In the genomic region with DNA sequence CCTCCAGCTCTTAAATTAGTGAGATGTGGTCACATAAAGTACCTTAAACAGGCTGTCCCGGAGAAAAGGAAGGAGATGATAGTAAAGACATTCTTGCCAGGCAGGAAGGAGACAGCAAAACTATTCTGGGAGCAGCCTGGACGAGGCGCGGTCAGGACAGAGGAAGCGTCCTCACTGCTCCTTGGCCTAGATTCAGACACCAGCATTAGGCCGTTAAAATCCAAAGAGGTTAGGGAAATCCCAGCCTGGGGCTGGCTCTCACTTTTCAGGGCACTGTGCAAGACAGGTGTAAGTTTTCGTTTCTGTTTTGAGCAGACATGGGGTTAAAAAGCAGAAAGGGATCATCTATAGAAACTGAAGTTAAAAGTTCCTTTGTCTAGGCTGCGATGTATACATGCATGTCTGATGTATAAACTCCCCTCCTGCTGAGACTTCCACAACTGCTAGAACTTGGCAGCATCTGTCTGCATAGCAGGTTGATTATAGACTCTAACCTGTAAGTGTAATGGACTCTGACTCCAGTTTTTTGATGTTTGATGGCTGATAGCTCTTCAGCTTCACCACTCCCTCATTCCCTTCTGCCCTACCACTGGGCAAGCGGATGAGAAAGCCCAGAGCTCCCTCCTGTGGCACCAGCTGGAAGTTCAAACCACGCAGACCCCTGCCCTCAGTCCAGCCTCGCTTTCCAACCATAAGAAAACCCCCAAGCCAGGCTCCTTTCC, we compare ENCODE assay signal across 8 cellular contexts. TPM values are rescaled to one million over a fixed set of nuclear protein-coding genes. Genes with fewer than 3 reads are reported as not detected.
DNase-seq lines count a peak whose midpoint lies in the region; ATAC-seq, FAIRE-seq and TF ChIP-seq lines count a peak whose summit lies in the region.

No MANE protein-coding gene starts in this region.

- BruUV-seq in HepG2 (replicated peaks; lab: Mats Ljungman, UMichigan) = no TSS peak

- FAIRE-seq in GM12892 (lab: Jason Lieb, UNC) (peak; percentile 90), HepG2 (lab: Jason Lieb, UNC) (peak; percentile 56)

- H3K36me3 ChIP-seq in WERI-Rb-1 (no peaks in the 10 kb centered on the region; the same call in 1 of the 2 replicates), HepG2 (replicated peaks in 1 of 2; ENCODE audit: control insufficient read depth in 1 of 2, insufficient read depth in 2 of 2, low read length in 2 of 2) (no peaks in the 10 kb centered on the region; a peak in 1 of 5 replicates)

- H3K27me3 ChIP-seq in WERI-Rb-1 (ENCODE audit: insufficient read depth, low read depth, severe bottlenecking) (no peaks in the 10 kb centered on the region), HepG2 (ENCODE audit: control insufficient read depth in 1 of 2, insufficient read depth in 2 of 2, low read length in 2 of 2) (no peaks in the 10 kb centered on the region)

- H3K9ac ChIP-seq in HepG2 (ENCODE audit: insufficient read depth, low read depth, low read length) = no peak overlapping the region

- H4K20me1 ChIP-seq in HepG2 (ENCODE audit: insufficient read depth, low read length) = no peaks in the 10 kb centered on the region

- ATAC-seq in HG02759 (IDR thresholded peaks at IDR 0.05; ENCODE audit: unreplicated experiment) = peak; percentile 69
- ATAC-seq in HepG2 = peak; percentile 92

- H3K9me3 ChIP-seq in WERI-Rb-1 (ENCODE audit: severe bottlenecking) (no peaks in the 10 kb centered on the region), HepG2 (ENCODE audit: low read length) (no peaks in the 10 kb centered on the region)

- CTCF ChIA-PET in HepG2 (lab: Yijun Ruan, JAX; ENCODE audit: low intra/inter-chr PET ratio, low total read pairs) = interaction anchor here (1.5 to 5.2 kb wide), 4 partner anchors 192 to 321 kb away, joined by 5 to 151 read pairs (median 20); no protein-coding TSS in a partner anchor

- TF ChIP-seq CTCF in WERI-Rb-1 (IDR thresholded peaks at IDR 0.05; ENCODE audit: low read depth, low read length) (peak; percentile 91), HepG2 (CRISPR knock-in tag; IDR thresholded peaks at IDR 0.05) (peak; percentile 90)

- H3K4me3 ChIP-seq in WERI-Rb-1 (ENCODE audit: low read depth, low read length) (no peak overlapping the region), HepG2 (replicated peaks in 1 of 3; ENCODE audit: insufficient read depth in 1 of 3, low read depth in 2 of 3, low read length in 3 of 3) (no peak overlapping the region)

- peak; percentile 46 for DNase-seq in A172 (ENCODE audit: low spot score)
- DNase-seq in GM12892 (ENCODE audit: insufficient read length) = peak; percentile 51
- DNase-seq in NCI-H146 treated with DMSO at 0.1 percent for 48 hours (lab: John Stamatoyannopoulos, UW; ENCODE audit: unreplicated experiment) = peak; percentile 23
- DNase-seq in WERI-Rb-1 = peak; percentile 74
- DNase-seq in cerebellar cortex (ENCODE audit: low spot score) = peak; percentile 80
- peak; percentile 47 for DNase-seq in HepG2 (ENCODE audit: low spot score)
- peak; percentile 36 to 47 (median 39) for DNase-seq in stimulated activated CD4-positive, alpha-beta T cell treated with anti-CD3 and anti-CD28 coated beads, TNF-alpha, amount 100 ng/mL, for 4 hours (ENCODE audit: low read depth in 3 of 3)

- POLR2A ChIA-PET in HepG2 (lab: Yijun Ruan, JAX) = no interaction called here

- no peak for TF ChIP-seq EP300 in HepG2 (IDR thresholded peaks at IDR 0.05; ENCODE audit: low read depth in 2 of 2, low read length in 2 of 2)
- no peak for TF ChIP-seq EP300 in HepG2 (CRISPR knock-in tag; IDR thresholded peaks at IDR 0.05; ENCODE audit: borderline replicate concordance)

- H3K79me2 ChIP-seq in HepG2 (ENCODE audit: insufficient read depth, low read length) = no peaks in the 10 kb centered on the region

- peaks cover 23% of the 10 kb centered on the region for H3K4me1 ChIP-seq in HepG2 (ENCODE audit: insufficient read depth, low read length)

- TF ChIP-seq POLR2A in GM12892 (IDR thresholded peaks at IDR 0.05; ENCODE audit: low read depth, low read length) (peak; percentile 44), HepG2 (IDR thresholded peaks at IDR 0.05; ENCODE audit: insufficient read depth in 1 of 2, low read depth in 2 of 2, low read length in 2 of 2) (no peak)

- intact Hi-C loops in HepG2 (cut with micrococcal nuclease; ENCODE audit: unreplicated experiment) = loop anchor here (1.0 kb wide), 3 partner anchors 193 to 321 kb away; no protein-coding TSS in a partner anchor

- H3K27ac ChIP-seq in WERI-Rb-1 = no peak overlapping the region
- no peak overlapping the region for H3K27ac ChIP-seq in HepG2 (ENCODE audit: extremely low read length, insufficient read depth, low read length)

- 64% methylated on average over 11 of the region's 11 CpGs for WGBS in HepG2 (ENCODE audit: low lambda C conversion rate)

- peak; percentile 65 for TF ChIP-seq RAD21 in HepG2 (CRISPR knock-in tag; IDR thresholded peaks at IDR 0.05)

- no peak overlapping the region for H2AFZ ChIP-seq in HepG2 (ENCODE audit: low read length)

- in situ Hi-C loops in HepG2 (cut with HindIII; ENCODE audit: extremely low pct_ligation_motif_present, low pct_unique_long_range_greater_than_20kb) = loop anchor here (5.0 to 10.0 kb wide), 2 partner anchors 190 to 317 kb away; no protein-coding TSS in a partner anchor

- no peak overlapping the region for H3K4me2 ChIP-seq in HepG2 (ENCODE audit: low read depth, low read length)

TF ChIP-seq in HepG2, 621 proteins besides CTCF, POLR2A, EP300 and RAD21 (continues in another document):
- TF ChIP-seq, protein P1, sequence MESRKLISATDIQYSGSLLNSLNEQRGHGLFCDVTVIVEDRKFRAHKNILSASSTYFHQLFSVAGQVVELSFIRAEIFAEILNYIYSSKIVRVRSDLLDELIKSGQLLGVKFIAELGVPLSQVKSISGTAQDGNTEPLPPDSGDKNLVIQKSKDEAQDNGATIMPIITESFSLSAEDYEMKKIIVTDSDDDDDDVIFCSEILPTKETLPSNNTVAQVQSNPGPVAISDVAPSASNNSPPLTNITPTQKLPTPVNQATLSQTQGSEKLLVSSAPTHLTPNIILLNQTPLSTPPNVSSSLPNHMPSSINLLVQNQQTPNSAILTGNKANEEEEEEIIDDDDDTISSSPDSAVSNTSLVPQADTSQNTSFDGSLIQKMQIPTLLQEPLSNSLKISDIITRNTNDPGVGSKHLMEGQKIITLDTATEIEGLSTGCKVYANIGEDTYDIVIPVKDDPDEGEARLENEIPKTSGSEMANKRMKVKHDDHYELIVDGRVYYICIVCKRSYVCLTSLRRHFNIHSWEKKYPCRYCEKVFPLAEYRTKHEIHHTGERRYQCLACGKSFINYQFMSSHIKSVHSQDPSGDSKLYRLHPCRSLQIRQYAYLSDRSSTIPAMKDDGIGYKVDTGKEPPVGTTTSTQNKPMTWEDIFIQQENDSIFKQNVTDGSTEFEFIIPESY (CRISPR knock-in tag; IDR thresholded peaks at IDR 0.05) = 0 out of 2 replicates have a peak, but pooled peaks have one; percentile 21

RNA-seq across cellular contexts. Expression of a gene that starts 21.5 kb away (rescaled TPM):
- 1.8 and 2.3 TPM in 2 replicates for total RNA-seq in A172 (2014; rRNA removed; shearing (Covaris generic))
- polyA plus RNA-seq in GM12892 (2012; ENCODE audit: missing spikeins) = 3.4 TPM
- total RNA-seq in HepG2 (2016; rRNA removed; fragmentation: Illumina TruSeq; extraction: Trizol) = 3.4 TPM in 2 replicates
- 1.9 and 2.2 TPM in 2 replicates for total RNA-seq in HepG2 (2016; cell fraction: cytosol; rRNA removed; fragmentation: Illumina TruSeq; extraction: Trizol; ENCODE audit: low read depth)
- total RNA-seq in HepG2 (2016; cell fraction: insoluble cytoplasmic fraction; rRNA removed; fragmentation: Illumina TruSeq; extraction: Trizol) = 3.3 and 3.4 TPM in 2 replicates
- total RNA-seq in HepG2 (2016; cell fraction: membrane; rRNA removed; fragmentation: Illumina TruSeq; extraction: Trizol) = 2.5 and 3.7 TPM in 2 replicates
- total RNA-seq in HepG2 (2016; cell fraction: nucleus; rRNA removed; fragmentation: Illumina TruSeq; extraction: Trizol) = 2.5 and 4.3 TPM in 2 replicates
- polyA plus RNA-seq in HepG2 (2011; rRNA removed) = 4.2 and 4.3 TPM in 2 replicates
- polyA plus RNA-seq in HepG2 (2011; cell fraction: cytosol; rRNA removed) = 2.9 and 3.6 TPM in 2 replicates
- polyA plus RNA-seq in HepG2 (2011; cell fraction: nucleus; rRNA removed) = 3.0 and 3.3 TPM in 2 replicates
- 3.1 and 3.2 TPM in 2 replicates for polyA plus RNA-seq in HepG2 (2012)
- 2.7 and 3.2 TPM in 2 replicates for polyA plus RNA-seq in HepG2 (2016; cell fraction: cytosol; fragmentation: Illumina TruSeq; extraction: Trizol; ENCODE audit: low read depth)
- polyA plus RNA-seq in HepG2 (2016; cell fraction: insoluble cytoplasmic fraction; fragmentation: Illumina TruSeq; extraction: Trizol; ENCODE audit: low read depth) = 4.4 and 5.6 TPM in 2 replicates
- 3.5 and 3.8 TPM in 2 replicates for polyA plus RNA-seq in HepG2 (2016; cell fraction: membrane; fragmentation: Illumina TruSeq; extraction: Trizol; ENCODE audit: low read depth)
- 2.6 and 3.5 TPM in 2 replicates for polyA plus RNA-seq in HepG2 (2016; cell fraction: nucleus; fragmentation: Illumina TruSeq; extraction: Trizol; ENCODE audit: insufficient read depth, low read depth)
- polyA minus RNA-seq in HepG2 (2011; rRNA and poly(A)+ RNA removed; ENCODE audit: low replicate concordance) = 3.9 and 4.9 TPM in 2 replicates
- polyA minus RNA-seq in HepG2 (2011; cell fraction: cytosol; rRNA and poly(A)+ RNA removed) = 1.4 and 1.5 TPM in 2 replicates
- 6.2 and 7.3 TPM in 2 replicates for polyA minus RNA-seq in HepG2 (2011; cell fraction: nucleus; rRNA and poly(A)+ RNA removed)

RNA-seq across cellular contexts. Expression of a gene that starts 23.6 kb away (rescaled TPM):
- total RNA-seq in A172 (2014; rRNA removed; shearing (Covaris generic)) = 8.2 and 10.7 TPM in 2 replicates
- polyA plus RNA-seq in GM12892 (2012; ENCODE audit: missing spikeins) = 8.4 TPM
- total RNA-seq in HepG2 (2016; rRNA removed; fragmentation: Illumina TruSeq; extraction: Trizol) = 5.6 and 5.8 TPM in 2 replicates
- total RNA-seq in HepG2 (2016; cell fraction: cytosol; rRNA removed; fragmentation: Illumina TruSeq; extraction: Trizol; ENCODE audit: low read depth) = 0.88 and 1.0 TPM in 2 replicates
- total RNA-seq in HepG2 (2016; cell fraction: insoluble cytoplasmic fraction; rRNA removed; fragmentation: Illumina TruSeq; extraction: Trizol) = 5.3 TPM in 2 replicates
- total RNA-seq in HepG2 (2016; cell fraction: membrane; rRNA removed; fragmentation: Illumina TruSeq; extraction: Trizol) = 2.8 and 3.9 TPM in 2 replicates
- 4.3 TPM in 2 replicates for total RNA-seq in HepG2 (2016; cell fraction: nucleus; rRNA removed; fragmentation: Illumina TruSeq; extraction: Trizol)
- 8.5 and 8.6 TPM in 2 replicates for polyA plus RNA-seq in HepG2 (2011; rRNA removed)
- 8.3 and 9.8 TPM in 2 replicates for polyA plus RNA-seq in HepG2 (2011; cell fraction: cytosol; rRNA removed)
- polyA plus RNA-seq in HepG2 (2011; cell fraction: nucleus; rRNA removed) = 5.7 and 6.2 TPM in 2 replicates
- polyA plus RNA-seq in HepG2 (2012) = 6.3 and 7.6 TPM in 2 replicates
- 0.75 and 0.97 TPM in 2 replicates for polyA plus RNA-seq in HepG2 (2016; cell fraction: cytosol; fragmentation: Illumina TruSeq; extraction: Trizol; ENCODE audit: low read depth)
- 4.2 and 5.0 TPM in 2 replicates for polyA plus RNA-seq in HepG2 (2016; cell fraction: insoluble cytoplasmic fraction; fragmentation: Illumina TruSeq; extraction: Trizol; ENCODE audit: low read depth)
- polyA plus RNA-seq in HepG2 (2016; cell fraction: membrane; fragmentation: Illumina TruSeq; extraction: Trizol; ENCODE audit: low read depth) = 2.6 and 2.7 TPM in 2 replicates
- 3.1 and 4.8 TPM in 2 replicates for polyA plus RNA-seq in HepG2 (2016; cell fraction: nucleus; fragmentation: Illumina TruSeq; extraction: Trizol; ENCODE audit: insufficient read depth, low read depth)
- 19.7 and 55.0 TPM in 2 replicates for polyA minus RNA-seq in HepG2 (2011; rRNA and poly(A)+ RNA removed; ENCODE audit: low replicate concordance)
- polyA minus RNA-seq in HepG2 (2011; cell fraction: cytosol; rRNA and poly(A)+ RNA removed) = 4.9 and 5.0 TPM in 2 replicates
- 7.2 and 10.9 TPM in 2 replicates for polyA minus RNA-seq in HepG2 (2011; cell fraction: nucleus; rRNA and poly(A)+ RNA removed)

Comparison
In these comparisons a context has a peak if more than half of its experiments do, and no peak if none do; other contexts are left out.
1. DNase-seq: peak in every context shown above with its lines; median percentile 80 in cerebellar cortex; 74 in WERI-Rb-1; 51 in GM12892; 47 in HepG2; 46 in A172; 39 in stimulated activated CD4-positive, alpha-beta T cell treated with anti-CD3 and anti-CD28 coated beads, TNF-alpha, amount 100 ng/mL, for 4 hours; 23 in NCI-H146 treated with DMSO at 0.1 percent for 48 hours.